In genomic region chr15:31070867-31071266, GRCh38 we compare ENCODE assay signal across 30 cellular contexts. TPM values are rescaled to one million over a fixed set of nuclear protein-coding genes. Genes with fewer than 3 reads are reported as not detected.
"Had no signal": no experiment of that assay in that cellular context is flagged by ENCODE, and none has a peak within 500 bp of the region (broad histone marks: within the 10 kb centered on the region; RNA-seq: fewer than 3 reads in every experiment).

No MANE protein-coding gene starts in this region.

- H3K4me1 ChIP-seq: ascending aorta, body of pancreas had no signal

- H3K4me2 ChIP-seq: SK-N-SH had no signal

- H3K9ac ChIP-seq: SK-N-SH had no signal

- FAIRE-seq: bronchial epithelial cell had no signal

- H3K36me3 ChIP-seq: ascending aorta, WERI-Rb-1 had no signal

- H3K27ac ChIP-seq: ascending aorta, body of pancreas, WERI-Rb-1 had no signal

- ATAC-seq: activated CD4-positive, alpha-beta T cell treated with anti-CD3 and anti-CD28 coated beads for 36 hours; body of pancreas; Panc1; Right ventricle myocardium inferior had no signal

- H3K9me3 ChIP-seq: ascending aorta, body of pancreas, SK-N-SH had no signal

- H3K4me3 ChIP-seq: ascending aorta, body of pancreas had no signal

- H3K27me3 ChIP-seq: ascending aorta, body of pancreas had no signal

- DNase-seq: activated CD4-positive, alpha-beta memory T cell treated with anti-CD3 and anti-CD28 coated beads, Interleukin-2, amount 10 ng/mL, durations not matched to agents 7 days and 5 days; activated CD4-positive, alpha-beta T cell treated with anti-CD3 and anti-CD28 coated beads for 36 hours; activated CD4-positive, alpha-beta T cell treated with anti-CD3 and anti-CD28 coated beads, Interleukin-2, amount 50 U/mL, for 1 hour; activated effector memory CD4-positive, alpha-beta T cell treated with Interleukin-2 at 50 U/mL for 16 hours; activated naive CD4-positive, alpha-beta T cell; activated T-cell treated with anti-CD3 and anti-CD28 coated beads, Interleukin-2, amount 50 U/mL, for 1 hour; body of pancreas; central memory CD4-positive, alpha-beta T cell; KG1; NCI-H1048; NCI-H1417; NCI-H1930; NCI-H2107; NCI-H2227 treated with DMSO at 0.1 percent for 48 hours; NCI-H446 treated with DMSO at 0.1 percent for 48 hours; NCI-H524 treated with DMSO at 0.1 percent for 48 hours; NCI-H774; NK-92 treated with Interleukin-12 subunit alpha and Interleukin-12 subunit beta, amount 100 ng/mL, for 24 hours; OCI-M1; RPMI8226; SK-N-SH; T-helper 1 cell; WERI-Rb-1 had no signal

RNA-seq across cellular contexts. Expression of gene TRPM1, which starts 30.7 kb away (rescaled TPM):
- total RNA-seq: activated CD4-positive, alpha-beta memory T cell treated with anti-CD3 and anti-CD28 coated beads, Interleukin-2, amount 10 ng/mL, durations not matched to agents 7 days and 5 days; activated CD4-positive, alpha-beta T cell treated with anti-CD3 and anti-CD28 coated beads for 36 hours; activated CD8-positive, alpha-beta memory T cell treated with anti-CD3 and anti-CD28 coated beads for 36 hours; ascending aorta; body of pancreas; LHCN-M2; Right ventricle myocardium inferior; T-helper 2 cell treated with Interferon-gamma antibody and Interleukin-4, amounts not matched to agents 100 ng/mL and 5 ng/mL, for 36 hours had no signal
- polyA plus RNA-seq: SK-N-SH had no signal
